8 cellular contexts compared by ENCODE assay signal in the genomic region with DNA sequence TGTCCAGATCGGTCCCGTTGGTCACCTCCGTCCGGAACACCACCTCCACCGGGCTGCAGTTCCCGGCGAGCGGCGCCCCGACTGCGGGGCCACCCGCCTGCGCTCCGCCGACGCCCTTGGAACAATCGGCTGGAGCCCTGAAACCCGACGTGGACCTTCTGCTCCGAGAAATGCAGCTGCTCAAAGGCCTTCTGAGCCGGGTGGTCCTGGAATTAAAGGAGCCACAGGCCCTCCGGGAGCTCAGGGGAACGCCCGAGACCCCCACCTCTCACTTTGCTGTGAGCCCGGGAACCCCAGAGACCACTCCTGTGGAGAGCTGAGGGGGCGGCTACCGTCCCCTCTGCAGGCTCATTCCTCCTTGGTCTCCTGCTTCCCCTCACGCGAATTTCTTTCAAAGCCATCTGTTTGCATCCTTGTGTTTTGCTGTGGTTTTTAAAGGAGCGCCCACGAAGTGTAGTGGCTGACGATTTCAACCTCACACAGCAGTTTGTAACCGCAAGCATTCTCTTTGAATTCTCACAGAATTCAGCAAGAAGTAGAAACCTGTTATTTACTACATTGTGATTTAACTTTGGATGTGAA. TPM values are rescaled to one million over a fixed set of nuclear protein-coding genes. Genes with fewer than 3 reads are reported as not detected.
DNase-seq lines count a peak whose midpoint lies in the region; ATAC-seq and TF ChIP-seq lines count a peak whose summit lies in the region.

No MANE protein-coding gene starts in this region.

- no peak for TF ChIP-seq CTCF in GM23338 (conservative IDR thresholded peaks at IDR 0.05; ENCODE audit: low read depth in 2 of 2)

- DNase-seq in GM23338 (ENCODE audit: low spot score) (peak; percentile 41), NT2/D1 (ENCODE audit: low read depth, low spot score) (no peak), amniotic epithelial cell (ENCODE audit: low read depth) (peak; percentile 95), amniotic stem cell (lab: John Stamatoyannopoulos, UW) (no peak), NCI-H1048 (lab: John Stamatoyannopoulos, UW) (no peak)
- peak; percentile 8 for DNase-seq in stimulated activated CD8-positive, alpha-beta memory T cell treated with anti-CD3 and anti-CD28 coated beads, Interleukin-12 subunit alpha, Interleukin-12 subunit beta, amount 100 ng/mL, for 1 hour (ENCODE audit: low read depth)

- no peaks in the 10 kb centered on the region for H3K36me3 Mint-ChIP-seq in GM23338 (ENCODE audit: low read depth)

- no peaks in the 10 kb centered on the region for H3K79me2 ChIP-seq in GM23338 (replicated peaks; ENCODE audit: insufficient read depth)

- peak overlapping the region; percentile 89 for H3K4me2 ChIP-seq in GM23338

- peak overlapping the region; percentile 93 for H3K9ac ChIP-seq in ES-I3 (ENCODE audit: low read depth, low read length)
- peak overlapping the region; percentile 95 for H3K9ac ChIP-seq in NT2/D1 (ENCODE audit: insufficient read length, low read depth)
- H3K9ac ChIP-seq in iPS-20b (ENCODE audit: low read depth, low read length) = peak overlapping the region; percentile 89

- H3K27ac ChIP-seq in GM23338 (ENCODE audit: low read depth) (0 out of 2 replicates have a peak overlapping the region, but pooled peaks have one; percentile 63), iPS-20b (ENCODE audit: low read length) (peak overlapping the region; percentile 43)

- H3F3A ChIP-seq in GM23338 (replicated peaks; ENCODE audit: low read depth) = no peaks in the 10 kb centered on the region

- peaks cover 42% of the 10 kb centered on the region for H3K27me3 Mint-ChIP-seq in GM23338 (ENCODE audit: insufficient read depth, low read depth, poor library complexity)

- no peaks in the 10 kb centered on the region; the same call in 2 of the 3 replicates for H3K9me3 Mint-ChIP-seq in GM23338

- H3K4me3 ChIP-seq in GM23338 (peak overlapping the region; percentile 93), NT2/D1 (ENCODE audit: insufficient read length, low read depth) (peak overlapping the region; percentile 91), iPS-20b (ENCODE audit: low read length) (peak overlapping the region; percentile 91)

- peak overlapping the region; percentile 85 for H3K4me3 Mint-ChIP-seq in GM23338

- peaks cover 55% of the 10 kb centered on the region for H3K27me3 ChIP-seq in GM23338 (ENCODE audit: insufficient read depth)
- H3K27me3 ChIP-seq in NT2/D1 (ENCODE audit: insufficient read depth, insufficient read length) = peaks cover 57% of the 10 kb centered on the region
- peaks cover 60% of the 10 kb centered on the region for H3K27me3 ChIP-seq in iPS-20b (ENCODE audit: insufficient read depth, low read length)

- peak overlapping the region; percentile 94 for H2AFZ ChIP-seq in GM23338

- H3K4me1 ChIP-seq in ES-I3 (ENCODE audit: insufficient read depth, low read length) (no peaks in the 10 kb centered on the region), GM23338 (ENCODE audit: insufficient read depth) (peaks cover 22% of the 10 kb centered on the region), NT2/D1 (ENCODE audit: insufficient read depth, insufficient read length) (peaks cover 6% of the 10 kb centered on the region), iPS-20b (ENCODE audit: insufficient read depth, low read length) (peaks cover 4% of the 10 kb centered on the region; the same call in 1 of the 2 replicates)

- no peaks in the 10 kb centered on the region for H4K20me1 ChIP-seq in GM23338 (replicated peaks; ENCODE audit: insufficient read depth)

- peak overlapping the region; percentile 79 for H3K27ac Mint-ChIP-seq in GM23338

- H3K9me3 ChIP-seq in ES-I3 (ENCODE audit: control insufficient read depth, insufficient read depth, low read length) (no peaks in the 10 kb centered on the region), NT2/D1 (ENCODE audit: insufficient read depth, low read length) (no peaks in the 10 kb centered on the region), iPS-20b (ENCODE audit: insufficient read depth, low read depth, low read length) (no peaks in the 10 kb centered on the region)

- H3K9me2 ChIP-seq in GM23338 (ENCODE audit: insufficient read depth) = 0 out of 2 replicates have a peak, but pooled peaks cover 2% of the 10 kb centered on the region

- H3K4me1 Mint-ChIP-seq in GM23338 = peaks cover 31% of the 10 kb centered on the region

- ATAC-seq in GM23338 = peak; percentile 17

- no peaks in the 10 kb centered on the region for H3K36me3 ChIP-seq in ES-I3 (ENCODE audit: insufficient read depth, low read length)
- no peaks in the 10 kb centered on the region for H3K36me3 ChIP-seq in GM23338 (ENCODE audit: insufficient read depth)
- H3K36me3 ChIP-seq in NT2/D1 (ENCODE audit: insufficient read depth, insufficient read length, low read length) = no peaks in the 10 kb centered on the region
- no peaks in the 10 kb centered on the region for H3K36me3 ChIP-seq in iPS-20b (ENCODE audit: insufficient read depth, low read depth, low read length)

TF ChIP-seq in GM23338, 12 proteins besides CTCF, POLR2A, EP300 and RAD21:
- no peak for TF ChIP-seq EZH2 (IDR thresholded peaks at IDR 0.05; ENCODE audit: low read depth, unreplicated experiment)
- TF ChIP-seq JUNB (IDR thresholded peaks at IDR 0.05; ENCODE audit: unreplicated experiment) = no peak
- TF ChIP-seq, protein P1, sequence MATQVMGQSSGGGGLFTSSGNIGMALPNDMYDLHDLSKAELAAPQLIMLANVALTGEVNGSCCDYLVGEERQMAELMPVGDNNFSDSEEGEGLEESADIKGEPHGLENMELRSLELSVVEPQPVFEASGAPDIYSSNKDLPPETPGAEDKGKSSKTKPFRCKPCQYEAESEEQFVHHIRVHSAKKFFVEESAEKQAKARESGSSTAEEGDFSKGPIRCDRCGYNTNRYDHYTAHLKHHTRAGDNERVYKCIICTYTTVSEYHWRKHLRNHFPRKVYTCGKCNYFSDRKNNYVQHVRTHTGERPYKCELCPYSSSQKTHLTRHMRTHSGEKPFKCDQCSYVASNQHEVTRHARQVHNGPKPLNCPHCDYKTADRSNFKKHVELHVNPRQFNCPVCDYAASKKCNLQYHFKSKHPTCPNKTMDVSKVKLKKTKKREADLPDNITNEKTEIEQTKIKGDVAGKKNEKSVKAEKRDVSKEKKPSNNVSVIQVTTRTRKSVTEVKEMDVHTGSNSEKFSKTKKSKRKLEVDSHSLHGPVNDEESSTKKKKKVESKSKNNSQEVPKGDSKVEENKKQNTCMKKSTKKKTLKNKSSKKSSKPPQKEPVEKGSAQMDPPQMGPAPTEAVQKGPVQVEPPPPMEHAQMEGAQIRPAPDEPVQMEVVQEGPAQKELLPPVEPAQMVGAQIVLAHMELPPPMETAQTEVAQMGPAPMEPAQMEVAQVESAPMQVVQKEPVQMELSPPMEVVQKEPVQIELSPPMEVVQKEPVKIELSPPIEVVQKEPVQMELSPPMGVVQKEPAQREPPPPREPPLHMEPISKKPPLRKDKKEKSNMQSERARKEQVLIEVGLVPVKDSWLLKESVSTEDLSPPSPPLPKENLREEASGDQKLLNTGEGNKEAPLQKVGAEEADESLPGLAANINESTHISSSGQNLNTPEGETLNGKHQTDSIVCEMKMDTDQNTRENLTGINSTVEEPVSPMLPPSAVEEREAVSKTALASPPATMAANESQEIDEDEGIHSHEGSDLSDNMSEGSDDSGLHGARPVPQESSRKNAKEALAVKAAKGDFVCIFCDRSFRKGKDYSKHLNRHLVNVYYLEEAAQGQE (IDR thresholded peaks at IDR 0.05; ENCODE audit: unreplicated experiment) = no peak
- no peak for TF ChIP-seq STAT1 (IDR thresholded peaks at IDR 0.05; ENCODE audit: unreplicated experiment)
- no peak for TF ChIP-seq ZNF114 (CRISPR knock-in tag; IDR thresholded peaks at IDR 0.05)
- TF ChIP-seq POLR2AphosphoS5 (IDR thresholded peaks at IDR 0.05; ENCODE audit: low read depth) = no peak
- no peak for TF ChIP-seq CREB1 (CRISPR knock-in tag; IDR thresholded peaks at IDR 0.05; ENCODE audit: low read depth)

RNA-seq across cellular contexts. Expression of gene FCRLB, which starts 6.1 kb away (rescaled TPM):
- 0.56 TPM in 1 of 2 replicates, not detected in the other for total RNA-seq in GM23338 (2014; rRNA removed; shearing (Covaris generic))
- polyA plus RNA-seq in GM23338 (2016; fragmentation: Nextera tagmentation; extraction: Ambion mirVana) = 0.37 and 0.47 TPM in 2 replicates

RNA-seq across cellular contexts. Expression of gene FCRLA, which starts 20.4 kb away (rescaled TPM):
- total RNA-seq in GM23338 (2014; rRNA removed; shearing (Covaris generic)) = not detected in 2 replicates
- polyA plus RNA-seq in GM23338 (2016; fragmentation: Nextera tagmentation; extraction: Ambion mirVana) = 0.24 and 0.50 TPM in 2 replicates

RNA-seq across cellular contexts. Expression of gene DUSP12, which starts 22.2 kb away (rescaled TPM):
- 37.0 and 37.2 TPM in 2 replicates for total RNA-seq in GM23338 (2014; rRNA removed; shearing (Covaris generic))
- polyA plus RNA-seq in GM23338 (2016; fragmentation: Nextera tagmentation; extraction: Ambion mirVana) = 26.9 and 28.4 TPM in 2 replicates

RNA-seq across cellular contexts. Expression of gene ATF6, which starts 38.7 kb away (rescaled TPM):
- total RNA-seq in GM23338 (2014; rRNA removed; shearing (Covaris generic)) = 9.7 and 13.5 TPM in 2 replicates
- polyA plus RNA-seq in GM23338 (2016; fragmentation: Nextera tagmentation; extraction: Ambion mirVana) = 4.0 and 5.0 TPM in 2 replicates

Comparison
In these comparisons a context has a peak if more than half of its experiments do, and no peak if none do; other contexts are left out.
1. DNase-seq: peak in GM23338 (single experiment), amniotic epithelial cell (single experiment) and stimulated activated CD8-positive, alpha-beta memory T cell treated with anti-CD3 and anti-CD28 coated beads, Interleukin-12 subunit alpha, Interleukin-12 subunit beta, amount 100 ng/mL, for 1 hour (single experiment); none in NT2/D1 (single experiment), amniotic stem cell (single experiment) and NCI-H1048 (single experiment).
2. Peak in every context shown above with its lines, with median percentiles within 50 percentile points of each other: H3K9ac ChIP-seq and H3K4me3 ChIP-seq.